1 cellular context compared by ENCODE assay signal in the genomic region with DNA sequence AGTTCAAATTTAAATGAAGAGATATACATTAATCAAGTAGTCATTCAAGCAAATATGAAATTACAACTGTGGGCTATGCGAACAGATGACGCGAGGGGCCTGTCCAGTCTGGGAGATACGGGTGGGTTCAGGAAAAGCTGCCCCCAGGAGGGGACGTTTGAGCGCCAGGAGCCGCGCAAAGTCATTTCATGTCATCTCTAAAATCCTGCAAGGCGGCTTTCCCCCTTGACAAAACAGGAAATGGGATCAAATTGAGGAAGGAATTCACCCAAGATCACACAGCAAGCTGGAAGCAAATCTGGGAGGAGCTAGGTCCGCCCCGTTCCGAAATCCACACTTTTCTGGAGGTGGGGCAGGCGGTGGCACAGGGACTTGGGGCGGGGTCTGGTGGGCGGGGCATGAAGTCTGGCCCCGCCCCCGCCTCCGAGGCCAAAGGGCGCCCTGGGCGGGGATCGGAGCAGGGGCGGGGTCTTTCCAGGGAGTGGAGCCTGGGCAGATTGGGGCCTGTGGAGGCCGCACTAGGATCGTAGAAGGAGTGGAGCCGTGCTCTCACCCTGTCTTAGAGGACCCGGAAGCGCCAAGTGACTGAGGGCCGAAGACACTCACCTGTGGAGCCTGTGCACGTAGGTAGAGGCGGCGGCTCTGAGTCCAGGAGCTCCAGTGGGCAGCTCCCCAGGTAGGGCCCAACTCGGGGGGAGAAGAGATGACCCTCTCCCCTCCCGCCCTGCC.
TF ChIP-seq lines count a peak whose summit lies in the region.

A gene with protein sequence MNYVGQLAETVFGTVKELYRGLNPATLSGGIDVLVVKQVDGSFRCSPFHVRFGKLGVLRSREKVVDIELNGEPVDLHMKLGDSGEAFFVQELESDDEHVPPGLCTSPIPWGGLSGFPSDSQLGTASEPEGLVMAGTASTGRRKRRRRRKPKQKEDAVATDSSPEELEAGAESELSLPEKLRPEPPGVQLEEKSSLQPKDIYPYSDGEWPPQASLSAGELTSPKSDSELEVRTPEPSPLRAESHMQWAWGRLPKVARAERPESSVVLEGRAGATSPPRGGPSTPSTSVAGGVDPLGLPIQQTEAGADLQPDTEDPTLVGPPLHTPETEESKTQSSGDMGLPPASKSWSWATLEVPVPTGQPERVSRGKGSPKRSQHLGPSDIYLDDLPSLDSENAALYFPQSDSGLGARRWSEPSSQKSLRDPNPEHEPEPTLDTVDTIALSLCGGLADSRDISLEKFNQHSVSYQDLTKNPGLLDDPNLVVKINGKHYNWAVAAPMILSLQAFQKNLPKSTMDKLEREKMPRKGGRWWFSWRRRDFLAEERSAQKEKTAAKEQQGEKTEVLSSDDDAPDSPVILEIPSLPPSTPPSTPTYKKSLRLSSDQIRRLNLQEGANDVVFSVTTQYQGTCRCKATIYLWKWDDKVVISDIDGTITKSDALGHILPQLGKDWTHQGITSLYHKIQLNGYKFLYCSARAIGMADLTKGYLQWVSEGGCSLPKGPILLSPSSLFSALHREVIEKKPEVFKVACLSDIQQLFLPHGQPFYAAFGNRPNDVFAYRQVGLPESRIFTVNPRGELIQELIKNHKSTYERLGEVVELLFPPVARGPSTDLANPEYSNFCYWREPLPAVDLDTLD (plus strand): TSS at position 495 of the 729 bp plus-strand sequence. CDS start 4,983 bp downstream, outside the sequence.

TF ChIP-seq in HEK293, 187 proteins besides CTCF, POLR2A, EP300 and RAD21 (continued from another document and continues in another):
- TF ChIP-seq, protein P1, sequence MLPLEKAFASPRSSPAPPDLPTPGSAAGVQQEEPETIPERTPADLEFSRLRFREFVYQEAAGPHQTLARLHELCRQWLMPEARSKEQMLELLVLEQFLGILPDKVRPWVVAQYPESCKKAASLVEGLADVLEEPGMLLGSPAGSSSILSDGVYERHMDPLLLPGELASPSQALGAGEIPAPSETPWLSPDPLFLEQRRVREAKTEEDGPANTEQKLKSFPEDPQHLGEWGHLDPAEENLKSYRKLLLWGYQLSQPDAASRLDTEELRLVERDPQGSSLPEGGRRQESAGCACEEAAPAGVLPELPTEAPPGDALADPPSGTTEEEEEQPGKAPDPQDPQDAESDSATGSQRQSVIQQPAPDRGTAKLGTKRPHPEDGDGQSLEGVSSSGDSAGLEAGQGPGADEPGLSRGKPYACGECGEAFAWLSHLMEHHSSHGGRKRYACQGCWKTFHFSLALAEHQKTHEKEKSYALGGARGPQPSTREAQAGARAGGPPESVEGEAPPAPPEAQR (tag by site-specific recombination; IDR thresholded peaks at IDR 0.05) = no peak
- no peak for TF ChIP-seq ZNF24 (tag by site-specific recombination; IDR thresholded peaks at IDR 0.05)
- TF ChIP-seq, protein P2, sequence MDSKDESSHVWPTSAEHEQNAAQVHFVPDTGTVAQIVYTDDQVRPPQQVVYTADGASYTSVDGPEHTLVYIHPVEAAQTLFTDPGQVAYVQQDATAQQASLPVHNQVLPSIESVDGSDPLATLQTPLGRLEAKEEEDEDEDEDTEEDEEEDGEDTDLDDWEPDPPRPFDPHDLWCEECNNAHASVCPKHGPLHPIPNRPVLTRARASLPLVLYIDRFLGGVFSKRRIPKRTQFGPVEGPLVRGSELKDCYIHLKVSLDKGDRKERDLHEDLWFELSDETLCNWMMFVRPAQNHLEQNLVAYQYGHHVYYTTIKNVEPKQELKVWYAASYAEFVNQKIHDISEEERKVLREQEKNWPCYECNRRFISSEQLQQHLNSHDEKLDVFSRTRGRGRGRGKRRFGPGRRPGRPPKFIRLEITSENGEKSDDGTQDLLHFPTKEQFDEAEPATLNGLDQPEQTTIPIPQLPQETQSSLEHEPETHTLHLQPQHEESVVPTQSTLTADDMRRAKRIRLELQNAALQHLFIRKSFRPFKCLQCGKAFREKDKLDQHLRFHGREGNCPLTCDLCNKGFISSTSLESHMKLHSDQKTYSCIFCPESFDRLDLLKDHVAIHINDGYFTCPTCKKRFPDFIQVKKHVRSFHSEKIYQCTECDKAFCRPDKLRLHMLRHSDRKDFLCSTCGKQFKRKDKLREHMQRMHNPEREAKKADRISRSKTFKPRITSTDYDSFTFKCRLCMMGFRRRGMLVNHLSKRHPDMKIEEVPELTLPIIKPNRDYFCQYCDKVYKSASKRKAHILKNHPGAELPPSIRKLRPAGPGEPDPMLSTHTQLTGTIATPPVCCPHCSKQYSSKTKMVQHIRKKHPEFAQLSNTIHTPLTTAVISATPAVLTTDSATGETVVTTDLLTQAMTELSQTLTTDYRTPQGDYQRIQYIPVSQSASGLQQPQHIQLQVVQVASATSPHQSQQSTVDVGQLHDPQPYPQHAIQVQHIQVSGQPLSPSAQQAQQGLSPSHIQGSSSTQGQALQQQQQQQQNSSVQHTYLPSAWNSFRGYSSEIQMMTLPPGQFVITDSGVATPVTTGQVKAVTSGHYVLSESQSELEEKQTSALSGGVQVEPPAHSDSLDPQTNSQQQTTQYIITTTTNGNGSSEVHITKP (tag by site-specific recombination; IDR thresholded peaks at IDR 0.05) = peak; percentile 79
- TF ChIP-seq, protein P3, sequence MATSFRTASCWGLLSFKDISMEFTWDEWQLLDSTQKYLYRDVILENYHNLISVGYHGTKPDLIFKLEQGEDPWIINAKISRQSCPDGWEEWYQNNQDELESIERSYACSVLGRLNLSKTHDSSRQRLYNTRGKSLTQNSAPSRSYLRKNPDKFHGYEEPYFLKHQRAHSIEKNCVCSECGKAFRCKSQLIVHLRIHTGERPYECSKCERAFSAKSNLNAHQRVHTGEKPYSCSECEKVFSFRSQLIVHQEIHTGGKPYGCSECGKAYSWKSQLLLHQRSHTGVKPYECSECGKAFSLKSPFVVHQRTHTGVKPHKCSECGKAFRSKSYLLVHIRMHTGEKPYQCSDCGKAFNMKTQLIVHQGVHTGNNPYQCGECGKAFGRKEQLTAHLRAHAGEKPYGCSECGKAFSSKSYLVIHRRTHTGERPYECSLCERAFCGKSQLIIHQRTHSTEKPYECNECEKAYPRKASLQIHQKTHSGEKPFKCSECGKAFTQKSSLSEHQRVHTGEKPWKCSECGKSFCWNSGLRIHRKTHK (tag by site-specific recombination; IDR thresholded peaks at IDR 0.05) = no peak
- TF ChIP-seq, protein P4, sequence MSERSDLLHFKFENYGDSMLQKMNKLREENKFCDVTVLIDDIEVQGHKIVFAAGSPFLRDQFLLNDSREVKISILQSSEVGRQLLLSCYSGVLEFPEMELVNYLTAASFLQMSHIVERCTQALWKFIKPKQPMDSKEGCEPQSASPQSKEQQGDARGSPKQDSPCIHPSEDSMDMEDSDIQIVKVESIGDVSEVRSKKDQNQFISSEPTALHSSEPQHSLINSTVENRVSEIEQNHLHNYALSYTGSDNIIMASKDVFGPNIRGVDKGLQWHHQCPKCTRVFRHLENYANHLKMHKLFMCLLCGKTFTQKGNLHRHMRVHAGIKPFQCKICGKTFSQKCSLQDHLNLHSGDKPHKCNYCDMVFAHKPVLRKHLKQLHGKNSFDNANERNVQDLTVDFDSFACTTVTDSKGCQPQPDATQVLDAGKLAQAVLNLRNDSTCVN (tag by site-specific recombination; optimal IDR thresholded peaks at IDR 0.05) = no peak
- no peak for TF ChIP-seq ZNF423 (tag by site-specific recombination; IDR thresholded peaks at IDR 0.05)
- TF ChIP-seq ZNF626 (tag by site-specific recombination; IDR thresholded peaks at IDR 0.05) = no peak
- no peak for TF ChIP-seq ZNF521 (tag by site-specific recombination; IDR thresholded peaks at IDR 0.05)
- no peak for TF ChIP-seq ZNF2 (tag by site-specific recombination; IDR thresholded peaks at IDR 0.05)
- no peak for TF ChIP-seq ZNF585B (tag by site-specific recombination; IDR thresholded peaks at IDR 0.05)
- no peak for TF ChIP-seq ZNF274 (IDR thresholded peaks at IDR 0.05; ENCODE audit: low read length)
- TF ChIP-seq ZNF274 (tag by site-specific recombination; IDR thresholded peaks at IDR 0.05; ENCODE audit: borderline replicate concordance) = no peak
- TF ChIP-seq, protein P5, sequence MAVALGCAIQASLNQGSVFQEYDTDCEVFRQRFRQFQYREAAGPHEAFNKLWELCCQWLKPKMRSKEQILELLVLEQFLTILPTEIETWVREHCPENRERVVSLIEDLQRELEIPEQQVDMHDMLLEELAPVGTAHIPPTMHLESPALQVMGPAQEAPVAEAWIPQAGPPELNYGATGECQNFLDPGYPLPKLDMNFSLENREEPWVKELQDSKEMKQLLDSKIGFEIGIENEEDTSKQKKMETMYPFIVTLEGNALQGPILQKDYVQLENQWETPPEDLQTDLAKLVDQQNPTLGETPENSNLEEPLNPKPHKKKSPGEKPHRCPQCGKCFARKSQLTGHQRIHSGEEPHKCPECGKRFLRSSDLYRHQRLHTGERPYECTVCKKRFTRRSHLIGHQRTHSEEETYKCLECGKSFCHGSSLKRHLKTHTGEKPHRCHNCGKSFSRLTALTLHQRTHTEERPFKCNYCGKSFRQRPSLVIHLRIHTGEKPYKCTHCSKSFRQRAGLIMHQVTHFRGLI (tag by site-specific recombination; IDR thresholded peaks at IDR 0.05) = no peak
- TF ChIP-seq, protein P6, sequence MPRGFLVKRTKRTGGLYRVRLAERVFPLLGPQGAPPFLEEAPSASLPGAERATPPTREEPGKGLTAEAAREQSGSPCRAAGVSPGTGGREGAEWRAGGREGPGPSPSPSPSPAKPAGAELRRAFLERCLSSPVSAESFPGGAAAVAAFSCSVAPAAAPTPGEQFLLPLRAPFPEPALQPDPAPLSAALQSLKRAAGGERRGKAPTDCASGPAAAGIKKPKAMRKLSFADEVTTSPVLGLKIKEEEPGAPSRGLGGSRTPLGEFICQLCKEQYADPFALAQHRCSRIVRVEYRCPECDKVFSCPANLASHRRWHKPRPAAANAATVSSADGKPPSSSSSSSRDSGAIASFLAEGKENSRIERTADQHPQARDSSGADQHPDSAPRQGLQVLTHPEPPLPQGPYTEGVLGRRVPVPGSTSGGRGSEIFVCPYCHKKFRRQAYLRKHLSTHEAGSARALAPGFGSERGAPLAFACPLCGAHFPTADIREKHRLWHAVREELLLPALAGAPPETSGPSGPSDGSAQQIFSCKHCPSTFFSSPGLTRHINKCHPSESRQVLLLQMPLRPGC (tag by site-specific recombination; IDR thresholded peaks at IDR 0.05) = no peak
- no peak for TF ChIP-seq ZNF112 (tag by site-specific recombination; IDR thresholded peaks at IDR 0.05)
- TF ChIP-seq HOXC10 (CRISPR knock-in tag; IDR thresholded peaks at IDR 0.05) = no peak
- TF ChIP-seq YY1 (tag by site-specific recombination; IDR thresholded peaks at IDR 0.05) = no peak
- no peak for TF ChIP-seq ZEB2 (tag by site-specific recombination; IDR thresholded peaks at IDR 0.05)
- peak; percentile 67 for TF ChIP-seq KLF8 (tag by site-specific recombination; IDR thresholded peaks at IDR 0.05)
- TF ChIP-seq ZNF146 (tag by site-specific recombination; IDR thresholded peaks at IDR 0.05) = no peak
- TF ChIP-seq ZNF239 (tag by site-specific recombination; IDR thresholded peaks at IDR 0.05) = no peak
- TF ChIP-seq SETDB1 (IDR thresholded peaks at IDR 0.05; ENCODE audit: insufficient read length, low read length) = no peak
- 0 out of 2 replicates have a peak, but pooled peaks have one; percentile 53 for TF ChIP-seq ZNF174 (tag by site-specific recombination; IDR thresholded peaks at IDR 0.05)
- TF ChIP-seq KLF1 (tag by site-specific recombination; IDR thresholded peaks at IDR 0.05) = peak; percentile 82
- 0 out of 2 replicates have a peak, but pooled peaks have one; percentile 5 for TF ChIP-seq ZFHX2 (tag by site-specific recombination; conservative IDR thresholded peaks at IDR 0.05)
- TF ChIP-seq, protein P7, sequence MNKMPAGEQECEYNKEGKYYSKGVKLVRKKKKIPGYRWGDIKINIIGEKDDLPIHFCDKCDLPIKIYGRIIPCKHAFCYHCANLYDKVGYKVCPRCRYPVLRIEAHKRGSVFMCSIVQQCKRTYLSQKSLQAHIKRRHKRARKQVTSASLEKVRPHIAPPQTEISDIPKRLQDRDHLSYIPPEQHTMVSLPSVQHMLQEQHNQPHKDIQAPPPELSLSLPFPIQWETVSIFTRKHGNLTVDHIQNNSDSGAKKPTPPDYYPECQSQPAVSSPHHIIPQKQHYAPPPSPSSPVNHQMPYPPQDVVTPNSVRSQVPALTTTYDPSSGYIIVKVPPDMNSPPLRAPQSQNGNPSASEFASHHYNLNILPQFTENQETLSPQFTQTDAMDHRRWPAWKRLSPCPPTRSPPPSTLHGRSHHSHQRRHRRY (tag by site-specific recombination; IDR thresholded peaks at IDR 0.05) = no peak
- no peak for TF ChIP-seq ZNF214 (tag by site-specific recombination; IDR thresholded peaks at IDR 0.05; ENCODE audit: borderline replicate concordance)
- TF ChIP-seq, protein P8, sequence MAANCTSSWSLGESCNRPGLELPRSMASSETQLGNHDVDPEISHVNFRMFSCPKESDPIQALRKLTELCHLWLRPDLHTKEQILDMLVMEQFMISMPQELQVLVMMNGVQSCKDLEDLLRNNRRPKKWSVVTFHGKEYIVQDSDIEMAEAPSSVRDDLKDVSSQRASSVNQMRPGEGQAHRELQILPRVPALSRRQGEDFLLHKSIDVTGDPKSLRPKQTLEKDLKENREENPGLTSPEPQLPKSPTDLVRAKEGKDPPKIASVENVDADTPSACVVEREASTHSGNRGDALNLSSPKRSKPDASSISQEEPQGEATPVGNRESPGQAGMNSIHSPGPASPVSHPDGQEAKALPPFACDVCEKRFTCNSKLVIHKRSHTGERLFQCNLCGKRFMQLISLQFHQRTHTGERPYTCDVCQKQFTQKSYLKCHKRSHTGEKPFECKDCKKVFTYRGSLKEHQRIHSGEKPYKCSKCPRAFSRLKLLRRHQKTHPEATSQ (tag by site-specific recombination; IDR thresholded peaks at IDR 0.05) = no peak
- peak; percentile 97 for TF ChIP-seq SCRT2 (tag by site-specific recombination; IDR thresholded peaks at IDR 0.05)
- no peak for TF ChIP-seq ZNF394 (tag by site-specific recombination; IDR thresholded peaks at IDR 0.05; ENCODE audit: borderline replicate concordance)
- TF ChIP-seq ZNF302 (tag by site-specific recombination; IDR thresholded peaks at IDR 0.05; ENCODE audit: low read depth) = no peak
- no peak for TF ChIP-seq ZNF324 (tag by site-specific recombination; IDR thresholded peaks at IDR 0.05)
- TF ChIP-seq, protein P9, sequence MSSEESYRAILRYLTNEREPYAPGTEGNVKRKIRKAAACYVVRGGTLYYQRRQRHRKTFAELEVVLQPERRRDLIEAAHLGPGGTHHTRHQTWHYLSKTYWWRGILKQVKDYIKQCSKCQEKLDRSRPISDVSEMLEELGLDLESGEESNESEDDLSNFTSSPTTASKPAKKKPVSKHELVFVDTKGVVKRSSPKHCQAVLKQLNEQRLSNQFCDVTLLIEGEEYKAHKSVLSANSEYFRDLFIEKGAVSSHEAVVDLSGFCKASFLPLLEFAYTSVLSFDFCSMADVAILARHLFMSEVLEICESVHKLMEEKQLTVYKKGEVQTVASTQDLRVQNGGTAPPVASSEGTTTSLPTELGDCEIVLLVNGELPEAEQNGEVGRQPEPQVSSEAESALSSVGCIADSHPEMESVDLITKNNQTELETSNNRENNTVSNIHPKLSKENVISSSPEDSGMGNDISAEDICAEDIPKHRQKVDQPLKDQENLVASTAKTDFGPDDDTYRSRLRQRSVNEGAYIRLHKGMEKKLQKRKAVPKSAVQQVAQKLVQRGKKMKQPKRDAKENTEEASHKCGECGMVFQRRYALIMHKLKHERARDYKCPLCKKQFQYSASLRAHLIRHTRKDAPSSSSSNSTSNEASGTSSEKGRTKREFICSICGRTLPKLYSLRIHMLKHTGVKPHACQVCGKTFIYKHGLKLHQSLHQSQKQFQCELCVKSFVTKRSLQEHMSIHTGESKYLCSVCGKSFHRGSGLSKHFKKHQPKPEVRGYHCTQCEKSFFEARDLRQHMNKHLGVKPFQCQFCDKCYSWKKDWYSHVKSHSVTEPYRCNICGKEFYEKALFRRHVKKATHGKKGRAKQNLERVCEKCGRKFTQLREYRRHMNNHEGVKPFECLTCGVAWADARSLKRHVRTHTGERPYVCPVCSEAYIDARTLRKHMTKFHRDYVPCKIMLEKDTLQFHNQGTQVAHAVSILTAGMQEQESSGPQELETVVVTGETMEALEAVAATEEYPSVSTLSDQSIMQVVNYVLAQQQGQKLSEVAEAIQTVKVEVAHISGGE (tag by site-specific recombination; conservative IDR thresholded peaks at IDR 0.05; ENCODE audit: low read depth) = no peak
- TF ChIP-seq ZNF558 (tag by site-specific recombination; IDR thresholded peaks at IDR 0.05) = no peak
- TF ChIP-seq ZFP69B (tag by site-specific recombination; IDR thresholded peaks at IDR 0.05) = no peak
- TF ChIP-seq ZNF629 (tag by site-specific recombination; IDR thresholded peaks at IDR 0.05) = no peak
